Comparison of ENCODE assay signal across 8 cellular contexts in the genomic region with DNA sequence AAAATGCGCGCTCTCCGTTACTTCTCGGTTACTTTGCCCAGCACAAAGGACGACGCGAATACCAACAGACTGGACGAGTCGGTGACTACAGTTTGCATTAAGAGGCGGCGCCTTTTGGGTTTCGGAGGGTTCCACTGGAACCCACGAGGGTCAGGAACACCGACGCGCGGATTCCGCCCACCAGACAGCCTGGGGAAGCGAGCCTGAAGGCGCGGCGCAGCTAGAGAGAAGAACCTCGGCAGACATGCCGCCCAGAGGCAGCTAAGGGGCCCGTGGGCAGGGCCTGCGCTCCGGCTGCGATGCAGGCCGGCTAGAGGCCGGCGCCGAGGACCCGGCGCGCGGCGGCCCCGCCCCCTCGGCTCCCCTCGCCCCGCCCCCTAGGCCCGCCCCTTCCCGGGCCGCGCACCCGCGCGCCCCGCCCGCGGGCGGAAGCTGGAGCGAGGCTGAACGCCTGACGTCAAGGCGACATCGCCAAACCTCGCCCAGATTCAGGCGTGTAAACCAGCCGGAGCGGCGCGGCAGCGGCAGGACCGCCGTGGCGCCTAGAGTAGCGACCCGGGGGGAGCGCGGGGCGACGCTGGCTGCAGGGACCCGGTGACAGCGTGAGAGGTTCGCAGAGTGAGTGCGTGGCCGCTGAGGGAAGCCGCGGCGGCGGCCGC. TPM values are rescaled to one million over a fixed set of nuclear protein-coding genes. Genes with fewer than 3 reads are reported as not detected.
DNase-seq lines count a peak whose midpoint lies in the region; ATAC-seq and FAIRE-seq lines count a peak whose summit lies in the region.

A gene (plus strand): TSS at position 465 of the 659 bp plus-strand sequence. CDS start 37,826 bp downstream, outside the sequence.

- H3K27me3 ChIP-seq in right cardiac atrium (ENCODE audit: control insufficient read depth, insufficient read depth) = no peaks in the 10 kb centered on the region

- peaks cover 8% of the 10 kb centered on the region for H3K4me1 ChIP-seq in right cardiac atrium (ENCODE audit: control insufficient read depth, insufficient read depth, low read length)

- under 1% methylated on average over 83 of the region's 83 CpGs for WGBS in right cardiac atrium

- peak within 1 kb of the TSS; percentile 100 for H3K27ac ChIP-seq in right cardiac atrium (ENCODE audit: low read length)

- intact Hi-C loops in T-helper 2 cell treated with Interferon-gamma antibody and Interleukin-4, amounts not matched to agents 100 ng/mL and 5 ng/mL, for 36 hours (cut with micrococcal nuclease) = loop anchor here (1.0 to 5.0 kb wide), 12 partner anchors 19 to 1342 kb away; a partner anchor contains a TSS
- intact Hi-C loops in right cardiac atrium (cut with DNase I) = loop anchor here in 3 of 4 donors (5.0 to 10.0 kb wide), 4 partner anchors 77 to 248 kb away; a partner anchor contains a TSS

- DNase-seq in NCI-H1694 (lab: John Stamatoyannopoulos, UW) = peak; percentile 30
- DNase-seq in anterior cingulate cortex (lab: John Stamatoyannopoulos, UW) = peak; percentile 29 to 93 (median 86)
- peak; percentile 91 to 96 (median 96) for DNase-seq in right cardiac atrium
- peak; percentile 59 for DNase-seq in pulmonary artery endothelial cell (ENCODE audit: low read depth, low spot score)
- DNase-seq in urothelium cell line (ENCODE audit: low spot score) = peak; percentile 93

- no peaks in the 10 kb centered on the region for H3K9me3 ChIP-seq in right cardiac atrium (ENCODE audit: control insufficient read depth, low read length)

- FAIRE-seq in urothelium cell line (lab: Jason Lieb, UNC) = no peak

- ATAC-seq in GM18502 (IDR thresholded peaks at IDR 0.05; ENCODE audit: poor library complexity, unreplicated experiment) (peak; percentile 83), HG02885 (IDR thresholded peaks at IDR 0.05; ENCODE audit: poor library complexity, unreplicated experiment) (peak; percentile 86), right cardiac atrium (peak; percentile 96 to 98)

- peak within 1 kb of the TSS; percentile 88 for H3K4me3 ChIP-seq in right cardiac atrium (ENCODE audit: low read length)

RNA-seq across cellular contexts. Expression of the gene that starts here (rescaled TPM):
- 199 and 201 TPM in 2 replicates for total RNA-seq in T-helper 2 cell treated with Interferon-gamma antibody and Interleukin-4, amounts not matched to agents 100 ng/mL and 5 ng/mL, for 36 hours
- total RNA-seq in right cardiac atrium (10 to 100 TPM; 65.7 to 87.5 (median 68.7) TPM), pulmonary artery endothelial cell (222 and 259 TPM in 2 replicates)
- 47.6 TPM for polyA plus RNA-seq in right cardiac atrium

Comparison
In these comparisons a context has a peak if more than half of its experiments do, and no peak if none do; other contexts are left out.
1. Peak in every context shown above with its lines: DNase-seq, ATAC-seq, H3K4me3 ChIP-seq and H3K27ac ChIP-seq.
2. DNase-seq: peak in every context shown above with its lines; median percentile 96 in right cardiac atrium; 93 in urothelium cell line; 86 in anterior cingulate cortex; 59 in pulmonary artery endothelial cell; 30 in NCI-H1694.